18 cellular contexts compared by ENCODE assay signal in genomic region chr6:4487538-4487937, GRCh38.
A peak's percentile ranks its signal among the peaks of the same experiment; 100 is the strongest.
DNase-seq lines count a peak whose midpoint lies in the region; ATAC-seq and TF ChIP-seq lines count a peak whose summit lies in the region.
"Had no signal": no experiment of that assay in that cellular context is flagged by ENCODE, and none has a peak within 500 bp of the region (broad histone marks: within the 10 kb centered on the region; RNA-seq: fewer than 3 reads in every experiment).

No MANE protein-coding gene starts in this region.

- peak overlapping the region; percentile 78 for H3K27ac Mint-ChIP-seq in endodermal cell
- H3K27ac Mint-ChIP-seq: activated T-helper 1 cell treated with anti-CD3 and anti-CD28 coated beads, Interleukin-12 subunit alpha, Interleukin-12 subunit beta, Interleukin-2, Interleukin-4 antibody, amounts not matched to agents 30 ng/mL and 10 ng/mL and 1 ng/mL, durations not matched to agents 14 hours and 24 hours and 36 hours; CD4-positive, alpha-beta memory T cell; naive thymus-derived CD4-positive, alpha-beta T cell; T-helper 17 cell had no signal

- H3K9me3 ChIP-seq in endodermal cell (ENCODE audit: control insufficient read depth, low read length), result peaks cover 25% of the 10 kb centered on the region

- no peak overlapping the region for H3K9ac ChIP-seq in endodermal cell (ENCODE audit: extremely low read depth, low read length, poor library complexity, severe bottlenecking)

- H3K27ac ChIP-seq in endodermal cell (ENCODE audit: low read depth, low read length), result no peak overlapping the region

- H3K27me3 ChIP-seq in endodermal cell (ENCODE audit: control insufficient read depth, insufficient read depth, low read length, poor library complexity, severe bottlenecking), result no peaks in the 10 kb centered on the region

- no peak for TF ChIP-seq CTCF in endodermal cell (conservative IDR thresholded peaks at IDR 0.05)

- ATAC-seq in GM19023 (IDR thresholded peaks at IDR 0.05; ENCODE audit: unreplicated experiment), result no peak
- ATAC-seq: activated CD4-positive, CD25-positive, alpha-beta regulatory T cell treated with anti-CD3 and anti-CD28 coated beads, Interleukin-2, amount 50 U/mL, for 24 hours; left lobe of liver; naive thymus-derived CD4-positive, alpha-beta T cell; T-helper 17 cell had no signal

- H3K27me3 Mint-ChIP-seq in endodermal cell (ENCODE audit: insufficient read depth), result peaks cover 2% of the 10 kb centered on the region

- peak overlapping the region; percentile 45 for H3K4me3 ChIP-seq in endodermal cell (ENCODE audit: low read length)

- H3K4me1 ChIP-seq in endodermal cell (ENCODE audit: control insufficient read depth, insufficient read depth, low read length), result no peaks in the 10 kb centered on the region

- H3K4me3 Mint-ChIP-seq in endodermal cell, result peak overlapping the region; percentile 33
- H3K4me3 Mint-ChIP-seq: activated T-helper 1 cell treated with anti-CD3 and anti-CD28 coated beads, Interleukin-12 subunit alpha, Interleukin-12 subunit beta, Interleukin-2, Interleukin-4 antibody, amounts not matched to agents 30 ng/mL and 10 ng/mL and 1 ng/mL, durations not matched to agents 14 hours and 24 hours and 36 hours; CD4-positive, alpha-beta memory T cell; naive thymus-derived CD4-positive, alpha-beta T cell; T-helper 17 cell had no signal

- peak; percentile 0 for DNase-seq in activated T-cell treated with anti-CD3 and anti-CD28 coated beads for 24 hours (ENCODE audit: low read depth)
- no peak for DNase-seq in activated T-cell treated with anti-CD3 and anti-CD28 coated beads, Interleukin-2, amount 50 U/mL, for 1 hour
- peak; percentile 53 for DNase-seq in LHCN-M2 (ENCODE audit: low read depth)
- DNase-seq in endodermal cell, result peak; percentile 91
- DNase-seq in renal cortical epithelial cell (ENCODE audit: low read depth), result peak; percentile 71
- no peak for DNase-seq in NCI-H187 treated with DMSO at 0.1 percent for 48 hours (lab: John Stamatoyannopoulos, UW)
- DNase-seq in HCEC 1CT, result no peak
- DNase-seq: CD4-positive, alpha-beta memory T cell; GDM1; hippocampal formation; naive thymus-derived CD4-positive, alpha-beta T cell; NCI-H2107; NCI-H774; T-helper 17 cell had no signal

- peaks cover 37% of the 10 kb centered on the region for H3K9me3 Mint-ChIP-seq in endodermal cell

- no peaks in the 10 kb centered on the region for H3K36me3 ChIP-seq in endodermal cell (ENCODE audit: control insufficient read depth, insufficient read depth, low read length)

- H3K4me1 Mint-ChIP-seq in endodermal cell, result peaks cover 15% of the 10 kb centered on the region
- H3K4me1 Mint-ChIP-seq: CD4-positive, alpha-beta memory T cell; naive thymus-derived CD4-positive, alpha-beta T cell; T-helper 17 cell had no signal

- WGBS in endodermal cell (ENCODE audit: insufficient coverage in 1 of 2, insufficient read length in 1 of 2), 2 experiments, result 92 to 100% methylated on average over 1 to 2 of the region's 2 CpGs

- peaks cover 9% of the 10 kb centered on the region for H3K36me3 Mint-ChIP-seq in endodermal cell (ENCODE audit: low read depth)
- H3K36me3 Mint-ChIP-seq: CD4-positive, alpha-beta memory T cell had no signal

Comparison
In these comparisons a context has a peak if more than half of its experiments do, and no peak if none do; other contexts are left out.
1. DNase-seq: peak in activated T-cell treated with anti-CD3 and anti-CD28 coated beads for 24 hours (single experiment), LHCN-M2 (single experiment), endodermal cell (single experiment) and renal cortical epithelial cell (single experiment); none in activated T-cell treated with anti-CD3 and anti-CD28 coated beads, Interleukin-2, amount 50 U/mL, for 1 hour (single experiment), NCI-H187 treated with DMSO at 0.1 percent for 48 hours (single experiment) and HCEC 1CT (single experiment).